ENCODE assay signal across 19 cellular contexts in the genomic region with DNA sequence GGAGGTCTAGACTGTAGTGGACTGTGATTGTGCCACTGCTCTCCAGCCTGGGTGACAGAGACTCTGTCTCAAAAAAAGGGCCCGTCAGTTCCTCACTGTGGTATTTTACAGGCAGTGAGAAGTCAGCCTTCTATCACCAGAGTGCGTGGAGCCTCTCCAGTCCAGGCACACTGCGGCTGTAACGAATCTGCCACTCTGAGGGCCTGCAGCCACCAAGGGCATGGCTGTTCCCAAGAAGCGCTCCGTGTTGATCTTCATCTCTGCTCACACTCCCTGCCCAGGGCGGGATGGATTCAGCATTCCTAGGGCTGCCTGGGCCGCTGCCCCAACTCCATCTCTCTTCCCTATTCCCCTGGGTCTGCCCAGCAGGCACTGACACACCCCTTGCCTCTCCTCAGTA.
"Had no signal": no experiment of that assay in that cellular context is flagged by ENCODE, and none has a peak within 500 bp of the region (broad histone marks: within the 10 kb centered on the region; RNA-seq: fewer than 3 reads in every experiment).

No MANE protein-coding gene starts in this region.

- H3K27ac Mint-ChIP-seq: naive thymus-derived CD8-positive, alpha-beta T cell; progenitor cell of endocrine pancreas; stimulated activated memory B cell treated with anti-CD40 and anti-IgM and Interleukin-4, amounts not matched to agents 10 μg/mL and 1 μg/mL and 100 μg/mL, for 72 hours; stimulated activated naive CD8-positive, alpha-beta T cell treated with anti-CD3 and anti-CD28 coated beads, Interleukin-15, Interleukin-2, amounts not matched to agents 100 ng/mL and 50 ng/mL, for 24 hours had no signal

- H3K4me3 ChIP-seq: heart left ventricle, mucosa of descending colon, pancreas, smooth muscle cell, tibial artery, upper lobe of left lung had no signal

- H3K9me3 ChIP-seq: heart left ventricle, mucosa of descending colon, pancreas, tibial artery, upper lobe of left lung had no signal

- H3K4me1 ChIP-seq: heart left ventricle, pancreas, tibial artery, upper lobe of left lung had no signal

- H3K9me3 Mint-ChIP-seq: naive thymus-derived CD8-positive, alpha-beta T cell; stimulated activated memory B cell treated with anti-CD40 and anti-IgM and Interleukin-4, amounts not matched to agents 10 μg/mL and 1 μg/mL and 100 μg/mL, for 72 hours; stimulated activated naive CD8-positive, alpha-beta T cell treated with anti-CD3 and anti-CD28 coated beads, Interleukin-15, Interleukin-2, amounts not matched to agents 100 ng/mL and 50 ng/mL, for 24 hours had no signal

- ATAC-seq: heart left ventricle; naive thymus-derived CD8-positive, alpha-beta T cell; pancreas; right cardiac atrium; stimulated activated memory B cell treated with anti-CD40 and anti-IgM and Interleukin-4, amounts not matched to agents 10 μg/mL and 1 μg/mL and 100 μg/mL, for 72 hours had no signal

- H3K36me3 Mint-ChIP-seq: naive thymus-derived CD8-positive, alpha-beta T cell; stimulated activated memory B cell treated with anti-CD40 and anti-IgM and Interleukin-4, amounts not matched to agents 10 μg/mL and 1 μg/mL and 100 μg/mL, for 72 hours had no signal

- H3K36me3 ChIP-seq: heart left ventricle, pancreas, tibial artery, upper lobe of left lung had no signal

- H3K27ac ChIP-seq: heart left ventricle, pancreas, tibial artery, upper lobe of left lung had no signal

- H3K4me3 Mint-ChIP-seq: naive thymus-derived CD8-positive, alpha-beta T cell; stimulated activated memory B cell treated with anti-CD40 and anti-IgM and Interleukin-4, amounts not matched to agents 10 μg/mL and 1 μg/mL and 100 μg/mL, for 72 hours; stimulated activated naive CD8-positive, alpha-beta T cell treated with anti-CD3 and anti-CD28 coated beads, Interleukin-15, Interleukin-2, amounts not matched to agents 100 ng/mL and 50 ng/mL, for 24 hours had no signal

- DNase-seq: cerebellar nuclear complex; dermis blood vessel endothelial cell; heart left ventricle; hypothalamus; kidney glomerular epithelial cell; mesendoderm; nucleus accumbens; right cardiac atrium; stimulated activated CD4-positive, alpha-beta T cell treated with anti-CD3 and anti-CD28 coated beads, Interleukin-4, amount 100 ng/mL, for 1 hour; stimulated activated CD8-positive, alpha-beta memory T cell treated with anti-CD3 and anti-CD28 coated beads, Interleukin-4, amount 100 ng/mL, for 48 hours; upper lobe of left lung had no signal

- H3K27me3 ChIP-seq: pancreas, upper lobe of left lung had no signal
